ENCODE assay signal across 13 cellular contexts in genomic region chr1:185645201-185645640, GRCh38.
DNase-seq lines count a peak whose midpoint lies in the region; ATAC-seq and TF ChIP-seq lines count a peak whose summit lies in the region.
"Had no signal": no experiment of that assay in that cellular context is flagged by ENCODE, and none has a peak within 500 bp of the region (broad histone marks: within the 10 kb centered on the region; RNA-seq: fewer than 3 reads in every experiment).

No MANE protein-coding gene starts in this region.

- peak overlapping the region; percentile 27 for H3K4me3 Mint-ChIP-seq in Caco-2 (ENCODE audit: unreplicated experiment)
- H3K4me3 Mint-ChIP-seq in nephron progenitor cell = no peak overlapping the region
- H3K4me3 Mint-ChIP-seq in activated T-helper 1 cell treated with anti-CD3 and anti-CD28 coated beads, Interleukin-12 subunit alpha, Interleukin-12 subunit beta, Interleukin-2, Interleukin-4 antibody, amounts not matched to agents 30 ng/mL and 10 ng/mL and 1 ng/mL, durations not matched to agents 14 hours and 24 hours and 36 hours = no peak overlapping the region
- H3K4me3 Mint-ChIP-seq: CD14-positive monocyte, naive B cell had no signal

- 0 out of 2 replicates have a peak overlapping the region, but pooled peaks have one; percentile 53 for H2AK5ac ChIP-seq in IMR-90 (ENCODE audit: low read depth, low read length)

- H3K27me3 ChIP-seq in Caco-2 (replicated peaks; ENCODE audit: control insufficient read depth, insufficient read depth, low read length) (no peaks in the 10 kb centered on the region), IMR-90 (ENCODE audit: control insufficient read depth, insufficient read depth, low read length) (no peaks in the 10 kb centered on the region)

- H3K27ac ChIP-seq in IMR-90 (ENCODE audit: insufficient read depth, low read length) = peak overlapping the region; percentile 72; the same call in 1 of the 2 replicates

- H3K9ac ChIP-seq in IMR-90 (ENCODE audit: low read depth, low read length) = no peak overlapping the region

- intact Hi-C loops in Caco-2 (cut with micrococcal nuclease; ENCODE audit: unreplicated experiment) (no loop called here), IMR-90 (cut with micrococcal nuclease) (loop anchor here (5.0 kb wide), 1 partner anchor 193 kb away; no protein-coding TSS in a partner anchor)
- intact Hi-C loops in activated T-helper 1 cell treated with anti-CD3 and anti-CD28 coated beads, Interleukin-12 subunit alpha, Interleukin-12 subunit beta, Interleukin-2, Interleukin-4 antibody, amounts not matched to agents 30 ng/mL and 10 ng/mL and 1 ng/mL, durations not matched to agents 14 hours and 24 hours and 36 hours (cut with micrococcal nuclease) = no loop called here

- H4K20me1 ChIP-seq in IMR-90 (ENCODE audit: insufficient read depth, low read length) = no peaks in the 10 kb centered on the region

- H3K18ac ChIP-seq in IMR-90 (ENCODE audit: low read depth, low read length) = peak overlapping the region; percentile 77

- DNase-seq in Caco-2 (no peak), IMR-90 (no peak), dermis blood vessel endothelial cell (peak; percentile 2), nephron progenitor cell (no peak), RPMI8226 (no peak), GOT3 (lab: John Stamatoyannopoulos, UW) (no peak)
- DNase-seq in activated T-helper 1 cell treated with anti-CD3 and anti-CD28 coated beads, Interleukin-12 subunit alpha, Interleukin-12 subunit beta, Interleukin-2, Interleukin-4 antibody, amounts not matched to agents 30 ng/mL and 10 ng/mL and 1 ng/mL, durations not matched to agents 14 hours and 24 hours and 36 hours (ENCODE audit: low spot score) = no peak
- DNase-seq in central memory CD4-positive, alpha-beta T cell = no peak
- DNase-seq: amniotic stem cell, naive B cell, NCI-H2107, T1000 had no signal

- H3K56ac ChIP-seq in IMR-90 (ENCODE audit: extremely low read depth, insufficient read depth, low read length) = no peak overlapping the region

- H3K4ac ChIP-seq in IMR-90 (ENCODE audit: low read depth, low read length) = peak overlapping the region; percentile 74; the same call in 1 of the 2 replicates

- H3K27ac Mint-ChIP-seq in Caco-2 (ENCODE audit: unreplicated experiment) (peak overlapping the region; percentile 86), nephron progenitor cell (peak overlapping the region; percentile 86)
- H3K27ac Mint-ChIP-seq in activated T-helper 1 cell treated with anti-CD3 and anti-CD28 coated beads, Interleukin-12 subunit alpha, Interleukin-12 subunit beta, Interleukin-2, Interleukin-4 antibody, amounts not matched to agents 30 ng/mL and 10 ng/mL and 1 ng/mL, durations not matched to agents 14 hours and 24 hours and 36 hours = no peak overlapping the region
- H3K27ac Mint-ChIP-seq: CD14-positive monocyte had no signal

- peaks cover 15% of the 10 kb centered on the region for H3K36me3 Mint-ChIP-seq in Caco-2 (ENCODE audit: insufficient read depth, unreplicated experiment)
- peaks cover 9% of the 10 kb centered on the region for H3K36me3 Mint-ChIP-seq in nephron progenitor cell (ENCODE audit: low read depth)
- peaks cover 21% of the 10 kb centered on the region for H3K36me3 Mint-ChIP-seq in activated T-helper 1 cell treated with anti-CD3 and anti-CD28 coated beads, Interleukin-12 subunit alpha, Interleukin-12 subunit beta, Interleukin-2, Interleukin-4 antibody, amounts not matched to agents 30 ng/mL and 10 ng/mL and 1 ng/mL, durations not matched to agents 14 hours and 24 hours and 36 hours (ENCODE audit: low read depth)
- H3K36me3 Mint-ChIP-seq: CD14-positive monocyte had no signal

- WGBS in IMR-90 (ENCODE audit: extremely low coverage in 2 of 2, insufficient read length in 1 of 2), 2 experiments = no CpG with 5 or more reads among the region's 2 CpGs

- peak overlapping the region; percentile 46; the same call in 1 of the 2 replicates for H4K91ac ChIP-seq in IMR-90 (ENCODE audit: insufficient read depth, low read depth, low read length)

- no peaks in the 10 kb centered on the region for H3K9me1 ChIP-seq in IMR-90 (ENCODE audit: insufficient read depth, low read length)

- peak overlapping the region; percentile 30 to 46; a peak in 2 of 4 replicates for H4K8ac ChIP-seq in IMR-90 (ENCODE audit: low read depth in 2 of 2, low read length in 2 of 2)

- no peak for TF ChIP-seq CTCF in Caco-2 (IDR thresholded peaks at IDR 0.05; ENCODE audit: insufficient read depth in 1 of 2, low read depth in 1 of 2, low read length in 1 of 2, severe bottlenecking in 1 of 2, unreplicated experiment in 1 of 2)
- TF ChIP-seq CTCF in IMR-90 (conservative IDR thresholded peaks at IDR 0.05; ENCODE audit: low read depth, low read length) = no peak
- no peak for TF ChIP-seq CTCF in nephron progenitor cell (IDR thresholded peaks at IDR 0.05)

- peak overlapping the region; percentile 70; the same call in 1 of the 3 replicates for H2BK15ac ChIP-seq in IMR-90 (ENCODE audit: low read depth, low read length)

- POLR2A ChIA-PET in Caco-2 (lab: Charles Lee) = interaction anchor here (2.1 kb wide), 1 partner anchor 328 kb away, joined by 13 read pairs; the partner anchor contains the start of gene IVNS1ABP
- POLR2A ChIA-PET in IMR-90 (lab: Charles Lee; ENCODE audit: unreplicated experiment) = no interaction called here

- peaks cover 9% of the 10 kb centered on the region for H3K9me3 Mint-ChIP-seq in Caco-2 (ENCODE audit: unreplicated experiment)
- H3K9me3 Mint-ChIP-seq in nephron progenitor cell = peaks cover 60% of the 10 kb centered on the region
- H3K9me3 Mint-ChIP-seq in activated T-helper 1 cell treated with anti-CD3 and anti-CD28 coated beads, Interleukin-12 subunit alpha, Interleukin-12 subunit beta, Interleukin-2, Interleukin-4 antibody, amounts not matched to agents 30 ng/mL and 10 ng/mL and 1 ng/mL, durations not matched to agents 14 hours and 24 hours and 36 hours = peaks cover 37% of the 10 kb centered on the region

- H3K4me1 ChIP-seq in Caco-2 = peaks cover 37% of the 10 kb centered on the region
- peaks cover 5% of the 10 kb centered on the region for H3K4me1 ChIP-seq in IMR-90 (ENCODE audit: control insufficient read depth, insufficient read depth, low read length)

- H2BK5ac ChIP-seq in IMR-90 (ENCODE audit: low read depth, low read length, poor library complexity, severe bottlenecking) = peak overlapping the region; percentile 95

- TF ChIP-seq RAD21 in IMR-90 (IDR thresholded peaks at IDR 0.05; ENCODE audit: low read length) = no peak

- no peak overlapping the region for H3K23ac ChIP-seq in IMR-90 (ENCODE audit: low read depth, low read length)

- H3K9me3 ChIP-seq in Caco-2 (peaks cover 22% of the 10 kb centered on the region), IMR-90 (ENCODE audit: control insufficient read depth, insufficient read depth, low read length) (peaks cover 4% of the 10 kb centered on the region; the same call in 1 of the 2 replicates)

- H2BK120ac ChIP-seq in IMR-90 (ENCODE audit: low read depth, low read length) = peak overlapping the region; percentile 76; the same call in 1 of the 2 replicates

- BruUV-seq in Caco-2 (replicated peaks; lab: Mats Ljungman, UMichigan) = no TSS peak
- no TSS peak for BruUV-seq in IMR-90 (replicated peaks; lab: Mats Ljungman, UMichigan)

- H4K5ac ChIP-seq in IMR-90 (ENCODE audit: low read depth, low read length) = peak overlapping the region; percentile 19; the same call in 1 of the 2 replicates

- H3K27me3 Mint-ChIP-seq in Caco-2 (ENCODE audit: insufficient read depth, unreplicated experiment) = no peaks in the 10 kb centered on the region
- no peaks in the 10 kb centered on the region for H3K27me3 Mint-ChIP-seq in nephron progenitor cell (ENCODE audit: low read depth, poor library complexity)
- H3K27me3 Mint-ChIP-seq in activated T-helper 1 cell treated with anti-CD3 and anti-CD28 coated beads, Interleukin-12 subunit alpha, Interleukin-12 subunit beta, Interleukin-2, Interleukin-4 antibody, amounts not matched to agents 30 ng/mL and 10 ng/mL and 1 ng/mL, durations not matched to agents 14 hours and 24 hours and 36 hours (ENCODE audit: insufficient read depth) = no peaks in the 10 kb centered on the region

- no peak overlapping the region; the same call in 1 of the 2 replicates for H2BK20ac ChIP-seq in IMR-90 (ENCODE audit: low read depth, low read length)

- H3K4me3 ChIP-seq in Caco-2 (ENCODE audit: low read depth, low read length) (no peak overlapping the region), IMR-90 (ENCODE audit: insufficient read depth, low read depth, low read length) (no peak overlapping the region)

- in situ Hi-C loops in IMR-90 (cut with MboI; ENCODE audit: low sequenced_read_pairs) = no loop called here

- dilution Hi-C loops in IMR-90 (cut with HindIII; ENCODE audit: low sequenced_read_pairs, unreplicated experiment) = no loop called here

- H3K4me1 Mint-ChIP-seq in Caco-2 (ENCODE audit: low read depth, unreplicated experiment) (peaks cover 19% of the 10 kb centered on the region), nephron progenitor cell (peaks cover 33% of the 10 kb centered on the region)
- peaks cover 45% of the 10 kb centered on the region for H3K4me1 Mint-ChIP-seq in activated T-helper 1 cell treated with anti-CD3 and anti-CD28 coated beads, Interleukin-12 subunit alpha, Interleukin-12 subunit beta, Interleukin-2, Interleukin-4 antibody, amounts not matched to agents 30 ng/mL and 10 ng/mL and 1 ng/mL, durations not matched to agents 14 hours and 24 hours and 36 hours (ENCODE audit: low read depth)
- H3K4me1 Mint-ChIP-seq: naive B cell had no signal

- 0 out of 2 replicates have a peak, but pooled peaks have one; percentile 6 for ATAC-seq in IMR-90 (ENCODE audit: low read depth)

- no peaks in the 10 kb centered on the region; the same call in 1 of the 2 replicates for H3K36me3 ChIP-seq in Caco-2 (ENCODE audit: control insufficient read depth, insufficient read depth, low read length)
- no peaks in the 10 kb centered on the region for H3K36me3 ChIP-seq in IMR-90 (ENCODE audit: control insufficient read depth, insufficient read depth, low read length)

- H2AK9ac ChIP-seq in IMR-90 (replicated peaks; ENCODE audit: low read depth, low read length, poor library complexity) = no peak overlapping the region

- no peak overlapping the region for H2AFZ ChIP-seq in IMR-90 (replicated peaks; ENCODE audit: low read length, poor library complexity)

- no peak overlapping the region; the same call in 1 of the 2 replicates for H3K4me2 ChIP-seq in IMR-90 (ENCODE audit: low read depth, low read length)

- H3K14ac ChIP-seq in IMR-90 (replicated peaks; ENCODE audit: low read depth, low read length) = no peak overlapping the region; the same call in 1 of the 2 replicates

- no peaks in the 10 kb centered on the region for H3K79me1 ChIP-seq in IMR-90 (ENCODE audit: low read depth in 1 of 2, low read length in 2 of 2)

- no peak for TF ChIP-seq POLR2A in IMR-90 (IDR thresholded peaks at IDR 0.05; ENCODE audit: low read depth, low read length)

- CTCF ChIA-PET in Caco-2 (lab: Charles Lee) = interaction anchor here (2.3 kb wide), 1 partner anchor 328 kb away, joined by 14 read pairs; the partner anchor contains the start of gene IVNS1ABP
- CTCF ChIA-PET in IMR-90 (lab: Yijun Ruan, JAX) = interaction anchor here (1.7 kb wide), 1 partner anchor 49 kb away, joined by 4 read pairs; no protein-coding TSS in a partner anchor

TF ChIP-seq in IMR-90, 13 proteins besides CTCF, POLR2A, EP300 and RAD21 (continues in another document):
- TF ChIP-seq MAFK (IDR thresholded peaks at IDR 0.05; ENCODE audit: low read depth, low read length) = no peak
- TF ChIP-seq MAZ (IDR thresholded peaks at IDR 0.05; ENCODE audit: borderline replicate concordance, low read depth, low read length) = no peak
- TF ChIP-seq SMC3 (IDR thresholded peaks at IDR 0.05; ENCODE audit: low read depth, low read length) = no peak
